ENCODE assay signal across 1 cellular context in genomic region chr5:10601246-10602030, GRCh38.
TF ChIP-seq lines count a peak whose summit lies in the region.

No MANE protein-coding gene starts in this region.

TF ChIP-seq in SK-N-SH, 30 proteins besides CTCF, POLR2A, EP300 and RAD21 (continued from another document):
- TF ChIP-seq REST (IDR thresholded peaks at IDR 0.05; ENCODE audit: low read depth, low read length) (peak; percentile 15; the same call in 1 of the 2 replicates), TCF12 (IDR thresholded peaks at IDR 0.05) (peak; percentile 59; the same call in 1 of the 2 replicates), USF1 (IDR thresholded peaks at IDR 0.05; ENCODE audit: borderline replicate concordance, low read depth) (no peak), SIN3A (IDR thresholded peaks at IDR 0.05; ENCODE audit: borderline replicate concordance, low read depth, low read length) (0 out of 2 replicates have a peak, but pooled peaks have one; percentile 34), MAX (IDR thresholded peaks at IDR 0.05; ENCODE audit: low read depth) (peak; percentile 99), RXRA (IDR thresholded peaks at IDR 0.05; ENCODE audit: borderline replicate concordance, low read depth) (no peak), IRF3 (IDR thresholded peaks at IDR 0.05; ENCODE audit: low read depth, low read length) (no peak), TEAD4 (IDR thresholded peaks at IDR 0.05; ENCODE audit: borderline replicate concordance, insufficient read depth) (no peak), NRF1 (IDR thresholded peaks at IDR 0.05; ENCODE audit: low read depth, low read length) (no peak), EZH2phosphoT487 (IDR thresholded peaks at IDR 0.05; ENCODE audit: borderline replicate concordance, low read depth) (no peak), FOXM1 (IDR thresholded peaks at IDR 0.05; ENCODE audit: low read depth) (no peak), YY1 (IDR thresholded peaks at IDR 0.05; ENCODE audit: low read depth) (no peak)
